ENCODE assay signal across 8 cellular contexts in the genomic region with DNA sequence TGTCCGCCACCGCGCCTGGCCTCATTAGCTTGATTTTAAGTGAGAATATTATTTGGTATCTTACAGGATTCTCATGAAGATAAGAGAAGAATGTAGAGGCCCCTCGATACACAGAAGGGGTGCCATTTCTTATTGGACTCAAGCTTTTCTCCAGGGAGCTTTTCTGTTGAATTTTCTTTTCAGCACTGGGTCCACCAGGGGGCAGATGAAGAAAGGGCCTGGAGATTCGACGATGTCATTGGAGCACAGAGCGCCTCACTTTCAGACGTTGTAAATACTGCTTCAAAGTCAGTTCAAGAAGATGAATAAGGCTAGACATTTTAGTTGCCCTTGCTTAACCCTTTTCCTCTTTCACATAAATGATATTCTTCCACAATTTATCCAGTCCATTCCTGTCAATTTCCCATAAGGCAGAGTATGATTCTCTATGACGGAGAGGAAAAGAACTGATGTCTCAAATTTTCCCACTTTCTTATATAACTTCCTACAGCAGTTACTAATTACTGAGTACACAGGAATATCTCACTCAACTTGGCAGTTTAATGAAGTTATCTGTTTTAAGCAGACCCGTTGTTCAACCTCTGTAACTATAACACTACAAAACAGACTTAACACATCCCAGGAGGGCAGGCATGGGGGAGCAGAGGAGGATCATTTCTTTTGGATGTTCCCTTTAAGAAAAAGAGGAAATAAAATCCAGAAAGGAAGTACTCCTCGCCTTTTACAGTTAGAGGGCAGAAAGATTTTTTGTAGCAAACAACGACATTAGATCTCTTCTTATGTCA. TPM values are rescaled to one million over a fixed set of nuclear protein-coding genes. Genes with fewer than 3 reads are reported as not detected.
DNase-seq lines count a peak whose midpoint lies in the region; ATAC-seq and TF ChIP-seq lines count a peak whose summit lies in the region.

No MANE protein-coding gene starts in this region.

- H3K9me3 Mint-ChIP-seq in WTC11 = peaks cover 10% of the 10 kb centered on the region

- peak; percentile 31; the same call in 1 of the 2 replicates for ATAC-seq in WTC11
- ATAC-seq in HG03520 (IDR thresholded peaks at IDR 0.05; ENCODE audit: unreplicated experiment) = no peak

- H3K27me3 Mint-ChIP-seq in WTC11 (ENCODE audit: low read depth) = peaks cover 7% of the 10 kb centered on the region; the same call in 1 of the 2 replicates

- CTCF ChIA-PET in HEK293T (lab: Yijun Ruan, JAX) = interaction anchor here (0.6 to 1.3 kb wide), 15 partner anchors 8 to 438 kb away, joined by 3 to 8 read pairs (median 3); partner anchors contain the start of gene CENPU
- CTCF ChIA-PET in WTC11 (lab: Charles Lee) = interaction anchor here (0.6 to 2.8 kb wide), 30 partner anchors 10 to 436 kb away, joined by 3 to 29 read pairs (median 4); partner anchors contain the start of genes CENPU, HELT and IRF2

- H3K4me3 Mint-ChIP-seq in WTC11 = no peak overlapping the region

- H3K36me3 Mint-ChIP-seq in WTC11 = peaks cover 14% of the 10 kb centered on the region

- H3K4me3 ChIP-seq in cardiac fibroblast (replicated peaks in 1 of 2; ENCODE audit: low read depth in 2 of 2, low read length in 2 of 2) = no peak overlapping the region

- POLR2A ChIA-PET in HEK293T (lab: Yijun Ruan, JAX) = interaction anchor here (1.8 kb wide), 1 partner anchor 12 kb away, joined by 10 read pairs; the partner anchor contains the start of gene CENPU
- POLR2A ChIA-PET in WTC11 (lab: Charles Lee) = interaction anchor here (0.5 to 2.9 kb wide), 2 partner anchors 12 to 350 kb away, joined by 3 to 16 read pairs; partner anchors contain the start of gene CENPU

- 0 out of 2 replicates have a peak overlapping the region, but pooled peaks have one; percentile 9 for H3K27ac Mint-ChIP-seq in WTC11

- DNase-seq in DMS153 (lab: John Stamatoyannopoulos, UW) (peak; percentile 45), HEK293T (ENCODE audit: extremely low spot score) (peak; percentile 52), NCI-H2171 (lab: John Stamatoyannopoulos, UW) (peak; percentile 15), WTC11 (ENCODE audit: low spot score) (peak; percentile 64), cardiac fibroblast (ENCODE audit: low read depth in 2 of 2) (peak; percentile 91), kidney glomerular epithelial cell (lab: John Stamatoyannopoulos, UW) (peak; percentile 73)
- DNase-seq in stimulated activated CD4-positive, alpha-beta T cell treated with anti-CD3 and anti-CD28 coated beads, Interleukin-1b, Interleukin-23, amount 100 ng/mL, for 1 hour (ENCODE audit: low read depth in 2 of 2) = peak; percentile 42 to 53

- TF ChIP-seq CTCF in WTC11 (IDR thresholded peaks at IDR 0.05) (peak; percentile 57), cardiac fibroblast (IDR thresholded peaks at IDR 0.05; ENCODE audit: low read depth, low read length) (peak; percentile 78)

- H3K4me1 Mint-ChIP-seq in WTC11 = peaks cover 39% of the 10 kb centered on the region

TF ChIP-seq in HEK293T, 16 proteins besides CTCF, POLR2A, EP300 and RAD21:
- TF ChIP-seq SP1 (IDR thresholded peaks at IDR 0.05) (no peak), FOXK2 (IDR thresholded peaks at IDR 0.05) (no peak), FOXM1 (IDR thresholded peaks at IDR 0.05; ENCODE audit: borderline replicate concordance) (no peak), FOXA1 (IDR thresholded peaks at IDR 0.05) (no peak), NFRKB (IDR thresholded peaks at IDR 0.05) (no peak), CTBP1 (IDR thresholded peaks at IDR 0.05; ENCODE audit: borderline replicate concordance) (no peak), HDGF (IDR thresholded peaks at IDR 0.05; ENCODE audit: borderline replicate concordance) (no peak), ELF4 (IDR thresholded peaks at IDR 0.05) (no peak), LEF1 (IDR thresholded peaks at IDR 0.05; ENCODE audit: borderline replicate concordance) (no peak), ZNF384 (IDR thresholded peaks at IDR 0.05) (no peak), TARDBP (IDR thresholded peaks at IDR 0.05) (no peak), SUZ12 (IDR thresholded peaks at IDR 0.05) (no peak)
- TF ChIP-seq, protein P1, sequence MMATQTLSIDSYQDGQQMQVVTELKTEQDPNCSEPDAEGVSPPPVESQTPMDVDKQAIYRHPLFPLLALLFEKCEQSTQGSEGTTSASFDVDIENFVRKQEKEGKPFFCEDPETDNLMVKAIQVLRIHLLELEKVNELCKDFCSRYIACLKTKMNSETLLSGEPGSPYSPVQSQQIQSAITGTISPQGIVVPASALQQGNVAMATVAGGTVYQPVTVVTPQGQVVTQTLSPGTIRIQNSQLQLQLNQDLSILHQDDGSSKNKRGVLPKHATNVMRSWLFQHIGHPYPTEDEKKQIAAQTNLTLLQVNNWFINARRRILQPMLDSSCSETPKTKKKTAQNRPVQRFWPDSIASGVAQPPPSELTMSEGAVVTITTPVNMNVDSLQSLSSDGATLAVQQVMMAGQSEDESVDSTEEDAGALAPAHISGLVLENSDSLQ (IDR thresholded peaks at IDR 0.05) = no peak

TF ChIP-seq in WTC11, 78 proteins besides CTCF, POLR2A, EP300 and RAD21 (continues in another document):
- TF ChIP-seq FOXP4 (CRISPR knock-in tag; IDR thresholded peaks at IDR 0.05) = no peak
- TF ChIP-seq, protein P2, sequence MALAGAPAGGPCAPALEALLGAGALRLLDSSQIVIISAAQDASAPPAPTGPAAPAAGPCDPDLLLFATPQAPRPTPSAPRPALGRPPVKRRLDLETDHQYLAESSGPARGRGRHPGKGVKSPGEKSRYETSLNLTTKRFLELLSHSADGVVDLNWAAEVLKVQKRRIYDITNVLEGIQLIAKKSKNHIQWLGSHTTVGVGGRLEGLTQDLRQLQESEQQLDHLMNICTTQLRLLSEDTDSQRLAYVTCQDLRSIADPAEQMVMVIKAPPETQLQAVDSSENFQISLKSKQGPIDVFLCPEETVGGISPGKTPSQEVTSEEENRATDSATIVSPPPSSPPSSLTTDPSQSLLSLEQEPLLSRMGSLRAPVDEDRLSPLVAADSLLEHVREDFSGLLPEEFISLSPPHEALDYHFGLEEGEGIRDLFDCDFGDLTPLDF (CRISPR knock-in tag; IDR thresholded peaks at IDR 0.05) = no peak
- TF ChIP-seq, protein P3, sequence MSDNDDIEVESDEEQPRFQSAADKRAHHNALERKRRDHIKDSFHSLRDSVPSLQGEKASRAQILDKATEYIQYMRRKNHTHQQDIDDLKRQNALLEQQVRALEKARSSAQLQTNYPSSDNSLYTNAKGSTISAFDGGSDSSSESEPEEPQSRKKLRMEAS (CRISPR knock-in tag; IDR thresholded peaks at IDR 0.05) = no peak
- TF ChIP-seq NR3C1 (CRISPR knock-in tag; conservative IDR thresholded peaks at IDR 0.05; ENCODE audit: low read depth) = no peak
- TF ChIP-seq E2F4 (CRISPR knock-in tag; IDR thresholded peaks at IDR 0.05; ENCODE audit: borderline replicate concordance, low read depth) = no peak
- no peak for TF ChIP-seq ERG (CRISPR knock-in tag; IDR thresholded peaks at IDR 0.05)
- TF ChIP-seq ZNF317 (CRISPR knock-in tag; IDR thresholded peaks at IDR 0.05; ENCODE audit: borderline replicate concordance, low read depth) = no peak
- TF ChIP-seq SOX15 (CRISPR knock-in tag; IDR thresholded peaks at IDR 0.05) = no peak
- no peak for TF ChIP-seq IRF1 (CRISPR knock-in tag; IDR thresholded peaks at IDR 0.05)
- no peak for TF ChIP-seq ZBTB21 (CRISPR knock-in tag; IDR thresholded peaks at IDR 0.05; ENCODE audit: borderline replicate concordance)
- no peak for TF ChIP-seq ZNF121 (CRISPR knock-in tag; IDR thresholded peaks at IDR 0.05)

RNA-seq across cellular contexts. Expression of gene CENPU, which starts 12.0 kb away (rescaled TPM):
- 52.9 to 60.5 TPM (median 53.4 TPM) in 3 replicates for total RNA-seq in WTC11 (2021)

Comparison
In these comparisons a context has a peak if more than half of its experiments do, and no peak if none do; other contexts are left out.
1. DNase-seq: peak in every context shown above with its lines; median percentile 91 in cardiac fibroblast; 73 in kidney glomerular epithelial cell; 64 in WTC11; 52 in HEK293T; 48 in stimulated activated CD4-positive, alpha-beta T cell treated with anti-CD3 and anti-CD28 coated beads, Interleukin-1b, Interleukin-23, amount 100 ng/mL, for 1 hour; 45 in DMS153; 15 in NCI-H2171.